In the genomic region with DNA sequence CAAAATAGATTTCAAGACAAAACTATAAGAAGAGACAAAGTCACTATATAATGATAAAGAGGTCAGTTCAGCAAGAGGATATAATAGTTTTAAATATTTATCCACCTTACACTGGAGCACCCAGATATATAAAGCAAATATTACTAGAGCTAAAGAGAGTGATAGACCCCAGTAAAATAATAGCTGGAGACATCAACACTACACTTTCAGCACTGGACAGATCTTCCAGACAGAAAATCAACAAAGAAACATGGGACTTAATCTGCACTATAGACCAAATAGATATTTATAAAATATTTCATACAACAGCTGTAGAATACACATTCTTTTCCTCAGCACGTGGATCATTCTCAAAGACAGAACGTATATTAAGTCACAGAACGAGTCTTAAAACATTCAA, we compare ENCODE assay signal across 1 cellular context.
A peak's percentile ranks its signal among the peaks of the same experiment; 100 is the strongest.
TF ChIP-seq lines count a peak whose summit lies in the region.

No MANE protein-coding gene starts in this region.

TF ChIP-seq in SK-N-SH, 30 proteins besides CTCF, POLR2A, EP300 and RAD21:
- TF ChIP-seq, protein P1, sequence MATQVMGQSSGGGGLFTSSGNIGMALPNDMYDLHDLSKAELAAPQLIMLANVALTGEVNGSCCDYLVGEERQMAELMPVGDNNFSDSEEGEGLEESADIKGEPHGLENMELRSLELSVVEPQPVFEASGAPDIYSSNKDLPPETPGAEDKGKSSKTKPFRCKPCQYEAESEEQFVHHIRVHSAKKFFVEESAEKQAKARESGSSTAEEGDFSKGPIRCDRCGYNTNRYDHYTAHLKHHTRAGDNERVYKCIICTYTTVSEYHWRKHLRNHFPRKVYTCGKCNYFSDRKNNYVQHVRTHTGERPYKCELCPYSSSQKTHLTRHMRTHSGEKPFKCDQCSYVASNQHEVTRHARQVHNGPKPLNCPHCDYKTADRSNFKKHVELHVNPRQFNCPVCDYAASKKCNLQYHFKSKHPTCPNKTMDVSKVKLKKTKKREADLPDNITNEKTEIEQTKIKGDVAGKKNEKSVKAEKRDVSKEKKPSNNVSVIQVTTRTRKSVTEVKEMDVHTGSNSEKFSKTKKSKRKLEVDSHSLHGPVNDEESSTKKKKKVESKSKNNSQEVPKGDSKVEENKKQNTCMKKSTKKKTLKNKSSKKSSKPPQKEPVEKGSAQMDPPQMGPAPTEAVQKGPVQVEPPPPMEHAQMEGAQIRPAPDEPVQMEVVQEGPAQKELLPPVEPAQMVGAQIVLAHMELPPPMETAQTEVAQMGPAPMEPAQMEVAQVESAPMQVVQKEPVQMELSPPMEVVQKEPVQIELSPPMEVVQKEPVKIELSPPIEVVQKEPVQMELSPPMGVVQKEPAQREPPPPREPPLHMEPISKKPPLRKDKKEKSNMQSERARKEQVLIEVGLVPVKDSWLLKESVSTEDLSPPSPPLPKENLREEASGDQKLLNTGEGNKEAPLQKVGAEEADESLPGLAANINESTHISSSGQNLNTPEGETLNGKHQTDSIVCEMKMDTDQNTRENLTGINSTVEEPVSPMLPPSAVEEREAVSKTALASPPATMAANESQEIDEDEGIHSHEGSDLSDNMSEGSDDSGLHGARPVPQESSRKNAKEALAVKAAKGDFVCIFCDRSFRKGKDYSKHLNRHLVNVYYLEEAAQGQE (IDR thresholded peaks at IDR 0.05; ENCODE audit: low read depth, low read length), result peak; percentile 65
- no peak for TF ChIP-seq SMC3 (IDR thresholded peaks at IDR 0.05; ENCODE audit: low read depth, low read length)
- TF ChIP-seq TCF12 (IDR thresholded peaks at IDR 0.05), result no peak
